In genomic region chr16:22373662-22374310, GRCh38 we compare ENCODE assay signal across 8 cellular contexts. TPM values are rescaled to one million over a fixed set of nuclear protein-coding genes. Genes with fewer than 3 reads are reported as not detected.
A peak's percentile ranks its signal among the peaks of the same experiment; 100 is the strongest.
DNase-seq lines count a peak whose midpoint lies in the region; ATAC-seq and TF ChIP-seq lines count a peak whose summit lies in the region.

No MANE protein-coding gene starts in this region.

- peak; percentile 60 for DNase-seq in ELF-1 (ENCODE audit: low read depth, low spot score)
- DNase-seq in LNCaP clone FGC (ENCODE audit: low read depth) = no peak
- peak in 2 of 3 experiments; percentile 18 to 20 for DNase-seq in activated CD8-positive, alpha-beta memory T cell treated with anti-CD3 and anti-CD28 coated beads for 48 hours (ENCODE audit: low read depth in 2 of 3, low spot score in 2 of 3)
- peak; percentile 58 to 71 for DNase-seq in erythroblast (lab: John Stamatoyannopoulos, UW)
- peak in 8 of 10 donors; percentile 17 to 67 (median 28) for DNase-seq in naive thymus-derived CD8-positive, alpha-beta T cell
- DNase-seq in NCI-H510A (lab: John Stamatoyannopoulos, UW) = no peak

- no peaks in the 10 kb centered on the region for H3K27me3 Mint-ChIP-seq in naive thymus-derived CD8-positive, alpha-beta T cell

- WGBS in urinary bladder = under 1% methylated on average over 51 of the region's 51 CpGs

- H3K4me3 ChIP-seq in LNCaP clone FGC (ENCODE audit: low read depth, low read length) = peak overlapping the region; percentile 79
- H3K4me3 ChIP-seq in urinary bladder (ENCODE audit: low read depth, low read length) = peak overlapping the region; percentile 90

- no peaks in the 10 kb centered on the region for H3K9me3 Mint-ChIP-seq in naive thymus-derived CD8-positive, alpha-beta T cell

- H3K36me3 ChIP-seq in urinary bladder (ENCODE audit: insufficient read depth) = no peaks in the 10 kb centered on the region

- H3K36me3 Mint-ChIP-seq in naive thymus-derived CD8-positive, alpha-beta T cell = peaks cover 0 to 21% (median 2%) of the 10 kb centered on the region in 3 donors

- H3K27ac Mint-ChIP-seq in naive thymus-derived CD8-positive, alpha-beta T cell = peak overlapping the region; percentile 87 to 98 (median 95)

- peaks cover 3% of the 10 kb centered on the region for H3K4me1 ChIP-seq in urinary bladder (ENCODE audit: insufficient read depth)

- H3K4me1 Mint-ChIP-seq in naive thymus-derived CD8-positive, alpha-beta T cell = peaks cover 16 to 61% (median 56%) of the 10 kb centered on the region in 4 donors

- peak overlapping the region; percentile 94 for H3K27ac ChIP-seq in urinary bladder (ENCODE audit: low read depth)

- H3K4me3 Mint-ChIP-seq in naive thymus-derived CD8-positive, alpha-beta T cell = peak overlapping the region; percentile 93 to 98 (median 97)

- POLR2A ChIA-PET in naive thymus-derived CD8-positive, alpha-beta T cell (lab: Charles Lee) = interaction anchor here (0.8 to 9.1 kb wide), 15 partner anchors 8 to 421 kb away, joined by 3 to 193 read pairs (median 5); partner anchors contain the start of genes POLR3E and UQCRC2

- no peak for TF ChIP-seq CTCF in LNCaP clone FGC (IDR thresholded peaks at IDR 0.05; ENCODE audit: control insufficient read depth, extremely low read depth, insufficient read depth)

- peak; percentile 22 for ATAC-seq in GM21825 (IDR thresholded peaks at IDR 0.05; ENCODE audit: unreplicated experiment)
- peak; percentile 9 to 13 for ATAC-seq in naive thymus-derived CD8-positive, alpha-beta T cell

- no peak for TF ChIP-seq POLR2A in erythroblast (IDR thresholded peaks at IDR 0.05; ENCODE audit: low read length)

RNA-seq across cellular contexts. Expression of gene CDR2, which starts 0.6 kb away (rescaled TPM):
- total RNA-seq in naive thymus-derived CD8-positive, alpha-beta T cell = 10 to 100 TPM; 68.7 to 78.3 TPM
- polyA plus RNA-seq in naive thymus-derived CD8-positive, alpha-beta T cell = 10 to 100 TPM; 46.8 to 91.0 (median 66.9) TPM
- total RNA-seq in urinary bladder = 48.6 TPM
- 22.9 TPM for polyA plus RNA-seq in urinary bladder

Comparison
In these comparisons a context has a peak if more than half of its experiments do, and no peak if none do; other contexts are left out.
1. DNase-seq: peak in ELF-1 (single experiment), activated CD8-positive, alpha-beta memory T cell treated with anti-CD3 and anti-CD28 coated beads for 48 hours (2 of 3), erythroblast (2 of 2) and naive thymus-derived CD8-positive, alpha-beta T cell (8 of 10); none in LNCaP clone FGC (single experiment) and NCI-H510A (single experiment).